ENCODE assay signal across 14 cellular contexts in the genomic region with DNA sequence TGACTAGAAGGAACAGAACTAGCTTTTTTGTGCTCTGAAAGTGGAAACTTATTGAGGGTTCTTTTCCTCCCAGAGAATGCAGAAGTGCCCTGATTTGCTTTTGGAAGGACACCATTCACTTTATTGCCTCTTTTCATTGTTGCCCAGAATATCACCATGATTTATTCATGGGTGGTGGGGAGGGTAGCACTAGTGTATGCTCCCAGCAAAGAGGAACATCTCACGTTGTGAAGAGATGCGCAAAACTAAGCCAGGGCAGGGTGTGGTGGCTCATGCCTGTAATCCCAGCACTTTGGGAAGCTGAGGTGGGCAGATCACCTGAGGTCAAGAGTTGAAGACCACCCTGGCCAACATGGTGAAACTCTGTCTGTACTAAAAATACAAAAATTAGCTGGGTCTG. TPM values are rescaled to one million over a fixed set of nuclear protein-coding genes. Genes with fewer than 3 reads are reported as not detected.
DNase-seq lines count a peak whose midpoint lies in the region; ATAC-seq, FAIRE-seq and TF ChIP-seq lines count a peak whose summit lies in the region.
"Had no signal": no experiment of that assay in that cellular context is flagged by ENCODE, and none has a peak within 500 bp of the region (broad histone marks: within the 10 kb centered on the region; RNA-seq: fewer than 3 reads in every experiment).

No MANE protein-coding gene starts in this region.

- H3K27ac Mint-ChIP-seq in astrocyte (ENCODE audit: unreplicated experiment): peak overlapping the region; percentile 87
- H3K27ac Mint-ChIP-seq in nephron progenitor cell: peak overlapping the region; percentile 94
- no peak overlapping the region for H3K27ac Mint-ChIP-seq in natural killer cell
- H3K27ac Mint-ChIP-seq: activated CD4-positive, alpha-beta memory T cell treated with anti-CD3 and anti-CD28 coated beads for 36 hours; activated naive CD8-positive, alpha-beta T cell treated with anti-CD3 and anti-CD28 coated beads, Interleukin-2, amount 10 ng/mL, durations not matched to agents 7 days and 5 days; stimulated activated naive CD8-positive, alpha-beta T cell treated with anti-CD3 and anti-CD28 coated beads, Interleukin-15, Interleukin-2, amounts not matched to agents 100 ng/mL and 50 ng/mL, for 24 hours had no signal

- H3K4me3 Mint-ChIP-seq in astrocyte (ENCODE audit: unreplicated experiment) (no peak overlapping the region), nephron progenitor cell (peak overlapping the region; percentile 38), natural killer cell (no peak overlapping the region)
- H3K4me3 Mint-ChIP-seq: activated CD4-positive, alpha-beta memory T cell treated with anti-CD3 and anti-CD28 coated beads for 36 hours; activated naive CD8-positive, alpha-beta T cell treated with anti-CD3 and anti-CD28 coated beads, Interleukin-2, amount 10 ng/mL, durations not matched to agents 7 days and 5 days; stimulated activated naive CD8-positive, alpha-beta T cell treated with anti-CD3 and anti-CD28 coated beads, Interleukin-15, Interleukin-2, amounts not matched to agents 100 ng/mL and 50 ng/mL, for 24 hours had no signal

- FAIRE-seq in astrocyte (lab: Jason Lieb, UNC): no peak

- intact Hi-C loops in natural killer cell (cut with micrococcal nuclease): no loop called here

- DNase-seq in CD1c-positive myeloid dendritic cell (ENCODE audit: extremely low spot score) (peak; percentile 21), astrocyte (ENCODE audit: low read depth) (no peak), nephron progenitor cell (no peak), A172 (ENCODE audit: low spot score) (no peak), natural killer cell (no peak)
- DNase-seq: activated CD4-positive, alpha-beta memory T cell treated with anti-CD3 and anti-CD28 coated beads for 36 hours; activated naive CD8-positive, alpha-beta T cell treated with anti-CD3 and anti-CD28 coated beads, Interleukin-2, amount 10 ng/mL, durations not matched to agents 7 days and 5 days; activated T-cell treated with anti-CD3 and anti-CD28 coated beads, Interleukin-2, amount 50 U/mL, for 48 hours; effector memory CD4-positive, alpha-beta T cell had no signal

- H3K36me3 ChIP-seq in KMS-11 (ENCODE audit: insufficient read depth) (no peaks in the 10 kb centered on the region), astrocyte (ENCODE audit: insufficient read depth, low read length) (no peaks in the 10 kb centered on the region)

- H3K9ac ChIP-seq in KMS-11 (no peak overlapping the region), astrocyte (ENCODE audit: low read length) (no peak overlapping the region)

- H3K9me3 ChIP-seq in astrocyte (ENCODE audit: insufficient read depth, low read depth, low read length): no peaks in the 10 kb centered on the region

- H3K4me1 Mint-ChIP-seq in astrocyte (ENCODE audit: low read depth, unreplicated experiment) (peaks cover 87% of the 10 kb centered on the region), nephron progenitor cell (peaks cover 100% of the 10 kb centered on the region), natural killer cell (peaks cover 32 to 41% of the 10 kb centered on the region in 2 donors)

- H3K36me3 Mint-ChIP-seq in astrocyte (ENCODE audit: low read depth, unreplicated experiment): peaks cover 8% of the 10 kb centered on the region
- H3K36me3 Mint-ChIP-seq in nephron progenitor cell (ENCODE audit: low read depth): peaks cover 11% of the 10 kb centered on the region
- H3K36me3 Mint-ChIP-seq in natural killer cell: no peaks in the 10 kb centered on the region
- H3K36me3 Mint-ChIP-seq: activated CD4-positive, alpha-beta memory T cell treated with anti-CD3 and anti-CD28 coated beads for 36 hours; activated naive CD8-positive, alpha-beta T cell treated with anti-CD3 and anti-CD28 coated beads, Interleukin-2, amount 10 ng/mL, durations not matched to agents 7 days and 5 days had no signal

- H3K27me3 Mint-ChIP-seq in astrocyte (ENCODE audit: low read depth, unreplicated experiment) (no peaks in the 10 kb centered on the region), nephron progenitor cell (ENCODE audit: low read depth, poor library complexity) (peaks cover 3% of the 10 kb centered on the region), natural killer cell (ENCODE audit: low read depth in 2 of 2) (no peaks in the 10 kb centered on the region)
- H3K27me3 Mint-ChIP-seq: activated CD4-positive, alpha-beta memory T cell treated with anti-CD3 and anti-CD28 coated beads for 36 hours; stimulated activated naive CD8-positive, alpha-beta T cell treated with anti-CD3 and anti-CD28 coated beads, Interleukin-15, Interleukin-2, amounts not matched to agents 100 ng/mL and 50 ng/mL, for 24 hours had no signal

- H4K20me1 ChIP-seq in KMS-11 (ENCODE audit: insufficient read depth) (0 out of 2 replicates have a peak, but pooled peaks cover 3% of the 10 kb centered on the region), astrocyte (ENCODE audit: insufficient read depth, low read length) (peaks cover 88% of the 10 kb centered on the region)

- H3K27me3 ChIP-seq in KMS-11 (ENCODE audit: insufficient read depth, low read depth) (peaks cover 9% of the 10 kb centered on the region; the same call in 1 of the 2 replicates), astrocyte (ENCODE audit: insufficient read depth, low read length) (no peaks in the 10 kb centered on the region)

- H3K9me3 Mint-ChIP-seq in astrocyte (ENCODE audit: unreplicated experiment) (no peaks in the 10 kb centered on the region), nephron progenitor cell (no peaks in the 10 kb centered on the region), natural killer cell (no peaks in the 10 kb centered on the region)
- H3K9me3 Mint-ChIP-seq: activated CD4-positive, alpha-beta memory T cell treated with anti-CD3 and anti-CD28 coated beads for 36 hours; activated naive CD8-positive, alpha-beta T cell treated with anti-CD3 and anti-CD28 coated beads, Interleukin-2, amount 10 ng/mL, durations not matched to agents 7 days and 5 days; stimulated activated naive CD8-positive, alpha-beta T cell treated with anti-CD3 and anti-CD28 coated beads, Interleukin-15, Interleukin-2, amounts not matched to agents 100 ng/mL and 50 ng/mL, for 24 hours had no signal

- ATAC-seq in GM18502 (IDR thresholded peaks at IDR 0.05; ENCODE audit: poor library complexity, unreplicated experiment): no peak
- no peak for ATAC-seq in GM18520 (IDR thresholded peaks at IDR 0.05; ENCODE audit: unreplicated experiment)
- no peak for ATAC-seq in natural killer cell

- H3K4me1 ChIP-seq in KMS-11 (ENCODE audit: low read depth, poor library complexity, severe bottlenecking) (peaks cover 91% of the 10 kb centered on the region), astrocyte (ENCODE audit: insufficient read depth, low read length) (peaks cover 65% of the 10 kb centered on the region)

- H3K27ac ChIP-seq in KMS-11 (no peak overlapping the region), astrocyte (ENCODE audit: low read depth, low read length) (no peak overlapping the region)
- H3K27ac ChIP-seq: SK-N-MC had no signal

- no peaks in the 10 kb centered on the region for H3K79me2 ChIP-seq in KMS-11 (ENCODE audit: insufficient read depth, low read depth)
- peaks cover 95% of the 10 kb centered on the region for H3K79me2 ChIP-seq in astrocyte (ENCODE audit: insufficient read depth, low read length)

- TF ChIP-seq CTCF in KMS-11 (conservative IDR thresholded peaks at IDR 0.05; ENCODE audit: low read depth, low read length): no peak
- TF ChIP-seq CTCF in astrocyte (IDR thresholded peaks at IDR 0.05; ENCODE audit: insufficient read depth, low read depth, low read length): no peak
- TF ChIP-seq CTCF in nephron progenitor cell (IDR thresholded peaks at IDR 0.05): no peak
- TF ChIP-seq CTCF in natural killer cell (IDR thresholded peaks at IDR 0.05): no peak

- H3K4me3 ChIP-seq in KMS-11 (IDR thresholded peaks at IDR 0.05; ENCODE audit: insufficient read depth, low read depth, low read length): no peak overlapping the region
- no peak overlapping the region for H3K4me3 ChIP-seq in astrocyte (ENCODE audit: insufficient read depth, low read depth, low read length)
- H3K4me3 ChIP-seq: SK-N-MC had no signal

- H3K4me2 ChIP-seq in KMS-11 (peak overlapping the region; percentile 86; the same call in 1 of the 2 replicates), astrocyte (ENCODE audit: low read length) (peak overlapping the region; percentile 61)

- no peak overlapping the region for H2AFZ ChIP-seq in KMS-11 (ENCODE audit: low read depth)
- no peak overlapping the region for H2AFZ ChIP-seq in astrocyte (ENCODE audit: low read depth, low read length)

RNA-seq across cellular contexts. Expression of a gene that starts 31.4 kb away (rescaled TPM):
- total RNA-seq in astrocyte (434 and 521 TPM in 2 replicates), natural killer cell (10 to 100 TPM; 24.6 to 30.8 (median 26.6) TPM)
- total RNA-seq in A172 (2014; rRNA removed; shearing (Covaris generic)): 225 and 260 TPM in 2 replicates

Comparison
In these comparisons a context has a peak if more than half of its experiments do, and no peak if none do; other contexts are left out.
1. H3K27ac Mint-ChIP-seq: peak in astrocyte (single experiment) and nephron progenitor cell (single experiment); none in natural killer cell (0 of 2).